In genomic region chr10:70160798-70161197, GRCh38 we compare ENCODE assay signal across 10 cellular contexts.
"Had no signal": no experiment of that assay in that cellular context is flagged by ENCODE, and none has a peak within 500 bp of the region (broad histone marks: within the 10 kb centered on the region; RNA-seq: fewer than 3 reads in every experiment).

No MANE protein-coding gene starts in this region.

- H3K4me3 Mint-ChIP-seq: endodermal cell; neural crest cell; T-helper 2 cell treated with Interferon-gamma antibody and Interleukin-4, amounts not matched to agents 5 μg/mL and 100 μg/mL, for 36 hours had no signal

- DNase-seq: activated gamma-delta T cell treated with Interleukin-2 at 50 U/mL for 16 hours; aorta; endodermal cell; erythroblast; kidney glomerular epithelial cell; SIG-M5; stimulated activated CD4-positive, alpha-beta T cell treated with anti-CD3 and anti-CD28 coated beads, Interleukin-4, amount 100 ng/mL, for 4 hours; tibial artery had no signal

- H3K27ac Mint-ChIP-seq: endodermal cell had no signal

- H3K9me3 Mint-ChIP-seq: endodermal cell; neural crest cell; T-helper 2 cell treated with Interferon-gamma antibody and Interleukin-4, amounts not matched to agents 5 μg/mL and 100 μg/mL, for 36 hours had no signal
